ENCODE assay signal across 31 cellular contexts in genomic region chr4:1325681-1326635, GRCh38. TPM values are rescaled to one million over a fixed set of nuclear protein-coding genes. Genes with fewer than 3 reads are reported as not detected.
DNase-seq lines count a peak whose midpoint lies in the region; ATAC-seq and TF ChIP-seq lines count a peak whose summit lies in the region.
"Had no signal": no experiment of that assay in that cellular context is flagged by ENCODE, and none has a peak within 500 bp of the region (broad histone marks: within the 10 kb centered on the region; RNA-seq: fewer than 3 reads in every experiment).

No MANE protein-coding gene starts in this region.

- no peak overlapping the region for H3K4me3 ChIP-seq in right cardiac atrium (ENCODE audit: low read length)
- H3K4me3 ChIP-seq: ascending aorta, cardiac muscle cell, coronary artery, uterus had no signal

- H3K27me3 ChIP-seq in right cardiac atrium (ENCODE audit: control insufficient read depth, insufficient read depth): no peaks in the 10 kb centered on the region
- H3K27me3 ChIP-seq: ascending aorta, BE2C, cardiac muscle cell, uterus had no signal

- H3K27ac ChIP-seq in right cardiac atrium (ENCODE audit: low read length): no peak overlapping the region
- H3K27ac ChIP-seq: cardiac muscle cell, coronary artery, uterus, WERI-Rb-1 had no signal

- H3K4me1 ChIP-seq in right cardiac atrium (ENCODE audit: control insufficient read depth, insufficient read depth, low read length): no peaks in the 10 kb centered on the region
- H3K4me1 ChIP-seq: BE2C, uterus had no signal

- intact Hi-C loops in right cardiac atrium (cut with DNase I) (no loop called here), left ventricle myocardium superior (cut with micrococcal nuclease) (no loop called here)

- H3K27me3 Mint-ChIP-seq in effector memory CD8-positive, alpha-beta T cell: no peaks in the 10 kb centered on the region
- H3K27me3 Mint-ChIP-seq in neural crest cell (ENCODE audit: low read depth): no peaks in the 10 kb centered on the region
- H3K27me3 Mint-ChIP-seq: activated CD4-positive, alpha-beta T cell treated with anti-CD3 and anti-CD28 coated beads, Interleukin-2, amount 10 ng/mL, durations not matched to agents 24 days and 14 days; naive B cell; stimulated activated naive CD8-positive, alpha-beta T cell treated with anti-CD3 and anti-CD28 coated beads, Interleukin-15, amount 100 ng/mL, for 72 hours; T-cell had no signal

- WGBS in right cardiac atrium: 85% methylated on average over 35 of the region's 35 CpGs

- H3K36me3 Mint-ChIP-seq in effector memory CD8-positive, alpha-beta T cell (ENCODE audit: insufficient read depth): peaks cover 49% of the 10 kb centered on the region
- peaks cover 8% of the 10 kb centered on the region for H3K36me3 Mint-ChIP-seq in neural crest cell (ENCODE audit: low read depth)

- H3K4me1 Mint-ChIP-seq in effector memory CD8-positive, alpha-beta T cell (ENCODE audit: low read depth in 2 of 2): peaks cover 21% of the 10 kb centered on the region in 2 donors
- no peaks in the 10 kb centered on the region for H3K4me1 Mint-ChIP-seq in neural crest cell

- H3K27ac Mint-ChIP-seq in effector memory CD8-positive, alpha-beta T cell: peak overlapping the region; percentile 13 to 27
- peak overlapping the region; percentile 35 for H3K27ac Mint-ChIP-seq in neural crest cell (ENCODE audit: unreplicated experiment)
- H3K27ac Mint-ChIP-seq: activated CD4-positive, alpha-beta T cell treated with anti-CD3 and anti-CD28 coated beads, Interleukin-2, amount 10 ng/mL, durations not matched to agents 24 days and 14 days; HFFc6; T-cell had no signal

- ATAC-seq in right cardiac atrium (no peak), left ventricle myocardium superior (no peak), omental fat pad (ENCODE audit: low FRiP score) (no peak), HG03378 (IDR thresholded peaks at IDR 0.05; ENCODE audit: unreplicated experiment) (no peak)
- no peak for ATAC-seq in effector memory CD8-positive, alpha-beta T cell (replicated peaks)
- ATAC-seq: activated T-cell treated with anti-CD3 and anti-CD28 coated beads, Interleukin-2, amount 50 U/mL, for 4 hours; stimulated activated naive CD8-positive, alpha-beta T cell treated with anti-CD3 and anti-CD28 coated beads, Interleukin-15, amount 100 ng/mL, for 72 hours; T-cell had no signal

- H3K9me3 ChIP-seq in right cardiac atrium (ENCODE audit: control insufficient read depth, low read length): no peaks in the 10 kb centered on the region
- H3K9me3 ChIP-seq: ascending aorta, BE2C, uterus had no signal

- no peak overlapping the region for H3K4me3 Mint-ChIP-seq in effector memory CD8-positive, alpha-beta T cell
- no peak overlapping the region for H3K4me3 Mint-ChIP-seq in neural crest cell
- H3K4me3 Mint-ChIP-seq: activated CD4-positive, alpha-beta T cell treated with anti-CD3 and anti-CD28 coated beads, Interleukin-2, amount 10 ng/mL, durations not matched to agents 24 days and 14 days; activated T-cell treated with anti-CD3 and anti-CD28 coated beads, Interleukin-2, amount 50 U/mL, for 4 hours; HFFc6; naive B cell; stimulated activated naive CD8-positive, alpha-beta T cell treated with anti-CD3 and anti-CD28 coated beads, Interleukin-15, amount 100 ng/mL, for 72 hours; T-cell had no signal

- DNase-seq in right cardiac atrium (peak in 2 of 3 donors; percentile 41 to 42), left ventricle myocardium superior (no peak), neural crest cell (ENCODE audit: low read depth, low spot score) (no peak), omental fat pad (ENCODE audit: low spot score) (no peak), kidney glomerular epithelial cell (lab: John Stamatoyannopoulos, UW) (no peak), GM03348 (ENCODE audit: low spot score) (no peak)
- DNase-seq in effector memory CD8-positive, alpha-beta T cell: peak in 1 of 3 experiments; percentile 23
- DNase-seq: activated CD4-positive, alpha-beta T cell treated with anti-CD3 and anti-CD28 coated beads, Interleukin-2, amount 10 ng/mL, durations not matched to agents 24 days and 14 days; activated T-cell treated with anti-CD3 and anti-CD28 coated beads, Interleukin-2, amount 50 U/mL, for 4 hours; BE2C; COR-L47; effector CD8-positive, alpha-beta T cell; erythroblast; GOT3; HFFc6; KBM-7; midbrain; naive B cell; NCI-H1092 treated with DMSO at 0.1 percent for 48 hours; NCI-H1694 treated with DMSO at 0.1 percent for 48 hours; NCI-H82; occipital lobe; stimulated activated CD8-positive, alpha-beta memory T cell treated with anti-CD3 and anti-CD28 coated beads, Interleukin-4, amount 100 ng/mL, for 48 hours; stimulated activated naive CD8-positive, alpha-beta T cell treated with anti-CD3 and anti-CD28 coated beads, Interleukin-15, amount 100 ng/mL, for 72 hours; T-cell; uterus; WERI-Rb-1 had no signal

- no peaks in the 10 kb centered on the region for H3K9me3 Mint-ChIP-seq in effector memory CD8-positive, alpha-beta T cell
- no peaks in the 10 kb centered on the region for H3K9me3 Mint-ChIP-seq in neural crest cell
- H3K9me3 Mint-ChIP-seq: activated CD4-positive, alpha-beta T cell treated with anti-CD3 and anti-CD28 coated beads, Interleukin-2, amount 10 ng/mL, durations not matched to agents 24 days and 14 days; activated T-cell treated with anti-CD3 and anti-CD28 coated beads, Interleukin-2, amount 50 U/mL, for 4 hours; naive B cell; stimulated activated naive CD8-positive, alpha-beta T cell treated with anti-CD3 and anti-CD28 coated beads, Interleukin-15, amount 100 ng/mL, for 72 hours; T-cell had no signal

- TF ChIP-seq CTCF in neural crest cell (conservative IDR thresholded peaks at IDR 0.05) (no peak), omental fat pad (IDR thresholded peaks at IDR 0.05) (no peak)

RNA-seq across cellular contexts. Expression of gene UVSSA, which starts 21.1 kb away (rescaled TPM):
- total RNA-seq in right cardiac atrium (1 to 10 TPM; 7.7 to 8.8 (median 8.5) TPM), left ventricle myocardium superior (5.9 TPM), neural crest cell (22.8 and 24.0 TPM in 2 replicates), omental fat pad (10 to 100 TPM; 10.2 to 28.2 (median 13.0) TPM)
- 5.0 TPM for polyA plus RNA-seq in right cardiac atrium

RNA-seq across cellular contexts. Expression of gene MAEA, which starts 36.3 kb away (rescaled TPM):
- 10 to 100 TPM; 51.6 to 61.8 (median 59.2) TPM for total RNA-seq in right cardiac atrium
- polyA plus RNA-seq in right cardiac atrium: 53.4 TPM
- total RNA-seq in left ventricle myocardium superior: 49.6 TPM
- 72.1 and 74.0 TPM in 2 replicates for total RNA-seq in neural crest cell
- total RNA-seq in omental fat pad: 10 to 100 TPM; 38.8 to 71.2 (median 51.8) TPM

Comparison
In these comparisons a context has a peak if more than half of its experiments do, and no peak if none do; other contexts are left out.
1. DNase-seq: peak in right cardiac atrium (2 of 3); none in left ventricle myocardium superior (single experiment), neural crest cell (single experiment), omental fat pad (single experiment), kidney glomerular epithelial cell (single experiment) and GM03348 (single experiment).